Comparison of ENCODE assay signal across 23 cellular contexts in the genomic region with DNA sequence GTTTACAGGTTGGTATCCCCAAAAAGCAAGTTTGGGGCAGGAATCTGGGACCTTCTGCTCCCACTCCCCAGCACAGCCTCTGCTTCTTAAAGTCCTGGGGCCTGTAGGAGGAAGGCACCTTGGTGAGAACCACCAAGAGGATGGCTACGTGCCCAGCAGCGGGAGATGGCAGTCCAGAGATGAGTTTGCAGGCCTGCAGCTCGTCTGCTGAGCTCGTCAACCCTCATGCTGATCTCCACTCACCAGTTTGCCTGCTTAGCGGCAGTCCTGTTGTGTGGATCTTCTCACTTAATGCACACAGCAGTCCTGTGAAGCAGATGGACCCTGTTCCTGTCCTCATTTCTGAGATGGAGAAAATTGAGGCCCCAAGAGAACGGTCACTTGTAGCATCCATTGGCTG.
DNase-seq lines count a peak whose midpoint lies in the region; FAIRE-seq and TF ChIP-seq lines count a peak whose summit lies in the region.
"Had no signal": no experiment of that assay in that cellular context is flagged by ENCODE, and none has a peak within 500 bp of the region (broad histone marks: within the 10 kb centered on the region; RNA-seq: fewer than 3 reads in every experiment).

No MANE protein-coding gene starts in this region.

- BruUV-seq in mammary epithelial cell (replicated peaks; lab: Mats Ljungman, UMichigan) = no TSS peak

- dilution Hi-C loops in mammary epithelial cell (cut with HindIII; ENCODE audit: low sequenced_read_pairs) = no loop called here

- H4K8ac ChIP-seq in H1 (ENCODE audit: extremely low read depth, insufficient read depth, low read length) (peak overlapping the region; percentile 65; the same call in 1 of the 2 replicates), mesendoderm (ENCODE audit: low read depth, low read length) (no peak overlapping the region)

- no peaks in the 10 kb centered on the region for H3K36me3 ChIP-seq in H1 (ENCODE audit: control insufficient read depth in 2 of 4, insufficient read depth in 4 of 4, low read length in 3 of 4)
- no peaks in the 10 kb centered on the region for H3K36me3 ChIP-seq in mesendoderm (ENCODE audit: control insufficient read depth, insufficient read depth, low read length)
- H3K36me3 ChIP-seq in mammary epithelial cell (ENCODE audit: insufficient read depth, low read length) = no peaks in the 10 kb centered on the region
- no peaks in the 10 kb centered on the region for H3K36me3 ChIP-seq in colonic mucosa
- H3K36me3 ChIP-seq: BE2C; BLaER1 treated with 17β-estradiol and CSF1 and Interleukin-3, amounts not matched to agents 10 nM and 100 nM; HAP-1 had no signal

- H3K79me1 ChIP-seq in H1 (ENCODE audit: low read depth, low read length) = no peaks in the 10 kb centered on the region
- H3K79me1 ChIP-seq in mesendoderm (ENCODE audit: low read length) = no peaks in the 10 kb centered on the region

- no peak for FAIRE-seq in GM12892 (lab: Jason Lieb, UNC)
- FAIRE-seq in H1 (lab: Jason Lieb, UNC) = no peak
- FAIRE-seq: A204.1, D721Med, GM12878, GM18507, H54 had no signal

- POLR2A ChIA-PET in H1 (lab: Charles Lee; ENCODE audit: partially characterized antibody) = no interaction called here

- H3K4ac ChIP-seq in H1 (replicated peaks; ENCODE audit: insufficient read length, low read depth, low read length) = no peak overlapping the region
- no peak overlapping the region for H3K4ac ChIP-seq in mesendoderm (ENCODE audit: low read depth, low read length)

- no peak overlapping the region for H4K91ac ChIP-seq in H1 (replicated peaks; ENCODE audit: insufficient read length, low read length)

- H3K4me1 ChIP-seq in H1 (replicated peaks in 1 of 4; ENCODE audit: control insufficient read depth in 3 of 4, insufficient read depth in 4 of 4, low read length in 3 of 4) = no peaks in the 10 kb centered on the region; a peak in 1 of 7 replicates
- H3K4me1 ChIP-seq in mesendoderm (ENCODE audit: control insufficient read depth, low read depth, low read length) = no peaks in the 10 kb centered on the region
- H3K4me1 ChIP-seq in mammary epithelial cell (ENCODE audit: insufficient read depth, low read length) = peaks cover 5% of the 10 kb centered on the region
- no peaks in the 10 kb centered on the region for H3K4me1 ChIP-seq in colonic mucosa
- H3K4me1 ChIP-seq: BE2C, HAP-1 had no signal

- H2BK20ac ChIP-seq in H1 (ENCODE audit: low read length) = no peak overlapping the region

- H3K79me2 ChIP-seq in H1 (ENCODE audit: control insufficient read depth in 1 of 2, insufficient read depth in 2 of 2, low read length in 2 of 2) (no peaks in the 10 kb centered on the region), mesendoderm (ENCODE audit: control insufficient read depth, insufficient read depth, low read length) (no peaks in the 10 kb centered on the region), mammary epithelial cell (ENCODE audit: insufficient read depth, low read length) (no peaks in the 10 kb centered on the region)

- DNase-seq in GM12892 (ENCODE audit: insufficient read length) (no peak), H1 (ENCODE audit: low read depth in 1 of 2, low spot score in 2 of 2) (no peak), mesendoderm (no peak), mammary epithelial cell (no peak), NCI-H1694 (lab: John Stamatoyannopoulos, UW) (no peak), colonic mucosa (no peak)
- DNase-seq: AML-193; BE2C; CD4-positive, alpha-beta T cell; CD8-positive, alpha-beta memory T cell; DMS 273 treated with DMSO at 0.1 percent for 48 hours; DMS79; EL; GDM1 had no signal

- no peak overlapping the region for H3K56ac ChIP-seq in H1 (replicated peaks; ENCODE audit: insufficient read length, low read depth, low read length)
- H3K56ac ChIP-seq in mesendoderm (ENCODE audit: low read length) = peak overlapping the region; percentile 38

- H3K27me3 ChIP-seq in H1 (replicated peaks in 1 of 4; ENCODE audit: control insufficient read depth in 3 of 4, extremely low read depth in 1 of 4, insufficient read depth in 3 of 4, low read length in 3 of 4) = no peaks in the 10 kb centered on the region
- no peaks in the 10 kb centered on the region for H3K27me3 ChIP-seq in mesendoderm (ENCODE audit: insufficient read depth, low read length, poor library complexity)
- no peaks in the 10 kb centered on the region for H3K27me3 ChIP-seq in mammary epithelial cell (ENCODE audit: insufficient read depth, low read length)
- no peaks in the 10 kb centered on the region for H3K27me3 ChIP-seq in colonic mucosa
- H3K27me3 ChIP-seq: BE2C; BLaER1 treated with 17β-estradiol and CSF1 and Interleukin-3, amounts not matched to agents 10 nM and 100 nM had no signal

- H3K9ac ChIP-seq in H1 (replicated peaks in 1 of 4; ENCODE audit: extremely low read depth in 1 of 4, low read depth in 3 of 4, low read length in 3 of 4) = no peak overlapping the region
- H3K9ac ChIP-seq in mesendoderm (ENCODE audit: low read length) = no peak overlapping the region
- H3K9ac ChIP-seq in mammary epithelial cell (ENCODE audit: insufficient read depth, low read length) = no peak overlapping the region
- no peak overlapping the region for H3K9ac ChIP-seq in colonic mucosa (ENCODE audit: low read depth in 2 of 2, low read length in 2 of 2)
- H3K9ac ChIP-seq: BLaER1 treated with 17β-estradiol and CSF1 and Interleukin-3, amounts not matched to agents 10 nM and 100 nM had no signal

- H4K20me1 ChIP-seq in H1 (replicated peaks in 1 of 2; ENCODE audit: control insufficient read depth in 1 of 2, insufficient read depth in 2 of 2, low read length in 2 of 2) (no peaks in the 10 kb centered on the region), mammary epithelial cell (ENCODE audit: insufficient read depth, low read length) (no peaks in the 10 kb centered on the region)
- H4K20me1 ChIP-seq: BLaER1 treated with 17β-estradiol and CSF1 and Interleukin-3, amounts not matched to agents 10 nM and 100 nM had no signal

- no peak for TF ChIP-seq EP300 in H1 (IDR thresholded peaks at IDR 0.05; ENCODE audit: borderline replicate concordance in 1 of 2, low read depth in 2 of 2, low read length in 2 of 2)

- H2AK5ac ChIP-seq in H1 (ENCODE audit: low read depth, low read length) (no peak overlapping the region), mesendoderm (ENCODE audit: low read length) (no peak overlapping the region)

- H3K23ac ChIP-seq in H1 (ENCODE audit: insufficient read length) (no peak overlapping the region), mesendoderm (ENCODE audit: low read length) (no peak overlapping the region)

- TF ChIP-seq CTCF in H1 (IDR thresholded peaks at IDR 0.05; ENCODE audit: control extremely low read depth in 1 of 3, insufficient read depth in 1 of 3, low read depth in 1 of 3, low read length in 3 of 3) (no peak), mammary epithelial cell (conservative IDR thresholded peaks at IDR 0.05 in 1 of 2, IDR thresholded peaks at IDR 0.05 in 1 of 2; ENCODE audit: extremely low read depth in 1 of 2, insufficient read depth in 1 of 2, low read depth in 1 of 2, low read length in 2 of 2) (no peak), colonic mucosa (IDR thresholded peaks at IDR 0.05) (no peak)

- H3K27ac ChIP-seq in H1 (ENCODE audit: low read depth, low read length) (no peak overlapping the region), mesendoderm (ENCODE audit: low read depth, low read length) (no peak overlapping the region), mammary epithelial cell (ENCODE audit: insufficient read depth, low read depth, low read length) (no peak overlapping the region), colonic mucosa (no peak overlapping the region)
- H3K27ac ChIP-seq: 22Rv1; BLaER1 treated with 17β-estradiol and CSF1 and Interleukin-3, amounts not matched to agents 10 nM and 100 nM had no signal

- H3K9me3 ChIP-seq in H1 (ENCODE audit: insufficient read depth in 2 of 2, low read depth in 1 of 2, low read length in 1 of 2) (no peaks in the 10 kb centered on the region), mammary epithelial cell (replicated peaks; ENCODE audit: insufficient read depth, low read length) (no peaks in the 10 kb centered on the region), colonic mucosa (no peaks in the 10 kb centered on the region)
- H3K9me3 ChIP-seq: BE2C, HAP-1 had no signal

- H3K4me3 ChIP-seq in H1 (ENCODE audit: extremely low read depth in 1 of 4, insufficient read depth in 2 of 4, low read depth in 3 of 4, low read length in 4 of 4) (no peak overlapping the region), mesendoderm (ENCODE audit: low read length) (no peak overlapping the region), mammary epithelial cell (replicated peaks in 1 of 3; ENCODE audit: insufficient read depth in 1 of 3, low read depth in 2 of 3, low read length in 3 of 3) (no peak overlapping the region), colonic mucosa (no peak overlapping the region)
- H3K4me3 ChIP-seq: BLaER1 treated with 17β-estradiol and CSF1 and Interleukin-3, amounts not matched to agents 10 nM and 100 nM; GM12878; GM23338; HAP-1 had no signal

- no peak overlapping the region for H3K18ac ChIP-seq in H1 (ENCODE audit: extremely low read depth, low read length)
- H3K18ac ChIP-seq in mesendoderm (ENCODE audit: low read length) = no peak overlapping the region

- intact Hi-C loops in mammary epithelial cell (cut with micrococcal nuclease) (no loop called here), colonic mucosa (cut with DNase I) (no loop called here)

- peak overlapping the region; percentile 4; the same call in 1 of the 2 replicates for H2BK12ac ChIP-seq in H1 (ENCODE audit: low read depth, low read length)

- H2AFZ ChIP-seq in H1 (ENCODE audit: low read length) (no peak overlapping the region), mammary epithelial cell (ENCODE audit: low read depth, low read length) (no peak overlapping the region)
- H2AFZ ChIP-seq: GM23338 had no signal

- H3K23me2 ChIP-seq in H1 (ENCODE audit: low read depth, low read length) = no peaks in the 10 kb centered on the region

- 94% methylated on average over 6 of the region's 6 CpGs; no CpG with 5 or more reads in 1 of the 2 experiments for WGBS in H1 (ENCODE audit: extremely low coverage in 1 of 2, insufficient coverage in 1 of 2, insufficient read length in 1 of 2, insufficient replicate concordance in 2 of 2, low coverage in 1 of 2, low lambda C conversion rate in 2 of 2, missing lambda C conversion rate in 1 of 2), 2 experiments
- WGBS in mesendoderm (ENCODE audit: extremely low coverage, insufficient coverage, low lambda C conversion rate) = no CpG with 5 or more reads among the region's 6 CpGs
- WGBS in mammary epithelial cell (ENCODE audit: low coverage, missing lambda C conversion rate) = 82% methylated on average over 6 of the region's 6 CpGs

- no peak overlapping the region for H3K14ac ChIP-seq in H1 (ENCODE audit: insufficient read length)

- no peak for TF ChIP-seq RAD21 in H1 (IDR thresholded peaks at IDR 0.05 in 1 of 2, conservative IDR thresholded peaks at IDR 0.05 in 1 of 2; ENCODE audit: low read depth in 2 of 2, low read length in 2 of 2)

- TF ChIP-seq POLR2A in GM12892 (IDR thresholded peaks at IDR 0.05; ENCODE audit: low read depth, low read length) (0 out of 2 replicates have a peak, but pooled peaks have one; percentile 25), H1 (IDR thresholded peaks at IDR 0.05; ENCODE audit: control extremely low read depth in 1 of 2, low read depth in 2 of 2, low read length in 2 of 2) (no peak)

- CTCF ChIA-PET in H1 (lab: Charles Lee; ENCODE audit: partially characterized antibody) (interaction anchor here (0.6 to 1.7 kb wide), 3 partner anchors 109 to 389 kb away, joined by 4 to 7 read pairs (median 5); partner anchors contain the start of gene KCNJ6), mammary epithelial cell (lab: Charles Lee; ENCODE audit: low non-redundant PET) (no interaction called here)

- H3K4me2 ChIP-seq in H1 (ENCODE audit: insufficient read depth in 1 of 2, low read depth in 2 of 2, low read length in 2 of 2) (no peak overlapping the region), mesendoderm (ENCODE audit: low read length) (no peak overlapping the region), mammary epithelial cell (ENCODE audit: insufficient read depth, low read depth, low read length) (no peak overlapping the region)
- H3K4me2 ChIP-seq: BLaER1 treated with 17β-estradiol and CSF1 and Interleukin-3, amounts not matched to agents 10 nM and 100 nM; GM23338 had no signal

- peak overlapping the region; percentile 22 for H4K5ac ChIP-seq in H1 (ENCODE audit: insufficient read length, low read depth, low read length)
- H4K5ac ChIP-seq in mesendoderm (ENCODE audit: low read length) = no peak overlapping the region

- no peak overlapping the region for H2BK5ac ChIP-seq in H1 (ENCODE audit: low read depth, low read length)
- H2BK5ac ChIP-seq in mesendoderm (ENCODE audit: low read length) = no peak overlapping the region

- no peak overlapping the region for H2BK15ac ChIP-seq in H1 (ENCODE audit: low read length)
- no peak overlapping the region for H2BK15ac ChIP-seq in mesendoderm (replicated peaks; ENCODE audit: low read depth)

- H2BK120ac ChIP-seq in H1 (replicated peaks; ENCODE audit: low read depth, low read length) (no peak overlapping the region), mesendoderm (ENCODE audit: low read depth, low read length) (no peak overlapping the region)

- in situ Hi-C loops in mammary epithelial cell (cut with MboI; ENCODE audit: low sequenced_read_pairs in 2 of 2) = no loop called here
